In genomic region chr6:85382541-85382940, GRCh38 we compare ENCODE assay signal across 8 cellular contexts.
"Had no signal": no experiment of that assay in that cellular context is flagged by ENCODE, and none has a peak within 500 bp of the region (broad histone marks: within the 10 kb centered on the region; RNA-seq: fewer than 3 reads in every experiment).

No MANE protein-coding gene starts in this region.

- FAIRE-seq: H1, H54 had no signal

- DNase-seq: H9, HCEC 1CT, HFFc6, KBM-7 had no signal

- ATAC-seq: GM23338 had no signal

- H3K4me2 ChIP-seq: GM23338 had no signal

- H3K4me3 ChIP-seq: GM23338 had no signal

- H3K27ac ChIP-seq: HL-60 had no signal
